In genomic region chr15:41125950-41126642, GRCh38 we compare ENCODE assay signal across 1 cellular context.
TF ChIP-seq lines count a peak whose summit lies in the region.

No MANE protein-coding gene starts in this region.

TF ChIP-seq in H1, 55 proteins besides CTCF, POLR2A, EP300 and RAD21:
- TF ChIP-seq JUN (IDR thresholded peaks at IDR 0.05; ENCODE audit: low read depth, low read length) (no peak), SIN3A (conservative IDR thresholded peaks at IDR 0.05 in 1 of 2, IDR thresholded peaks at IDR 0.05 in 1 of 2; ENCODE audit: low read depth in 1 of 2, low read length in 2 of 2) (no peak), SRF (IDR thresholded peaks at IDR 0.05; ENCODE audit: low read depth, low read length) (no peak), BACH1 (IDR thresholded peaks at IDR 0.05; ENCODE audit: low read length) (no peak)
